ENCODE assay signal across 14 cellular contexts in the genomic region with DNA sequence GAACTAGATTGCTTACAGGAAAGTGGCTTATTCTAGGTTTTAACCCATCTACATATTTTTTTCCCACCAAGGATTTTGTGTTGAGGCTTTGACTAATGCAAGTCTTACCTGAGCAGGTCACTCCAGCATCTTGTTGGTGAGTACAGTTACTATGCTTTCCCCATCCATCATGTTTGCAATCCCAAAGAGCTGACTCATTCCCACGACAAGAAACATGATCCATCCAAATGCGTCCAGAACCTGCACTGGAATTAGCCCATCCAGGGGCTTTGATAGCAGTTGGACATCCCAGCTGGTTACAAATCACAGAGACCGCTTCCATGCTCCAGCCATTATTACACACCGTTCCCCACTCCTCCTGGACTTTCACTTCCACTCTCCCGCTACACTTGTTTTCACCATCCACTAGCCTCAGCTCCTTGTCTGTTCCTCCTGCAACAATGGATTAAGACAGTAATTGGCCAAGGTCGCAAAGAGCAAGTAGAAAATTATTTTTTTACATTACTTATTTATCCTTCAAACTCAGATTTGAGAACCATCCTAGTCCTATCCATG. TPM values are rescaled to one million over a fixed set of nuclear protein-coding genes. Genes with fewer than 3 reads are reported as not detected.
DNase-seq lines count a peak whose midpoint lies in the region; TF ChIP-seq lines count a peak whose summit lies in the region.
"Had no signal": no experiment of that assay in that cellular context is flagged by ENCODE, and none has a peak within 500 bp of the region (broad histone marks: within the 10 kb centered on the region; RNA-seq: fewer than 3 reads in every experiment).

No MANE protein-coding gene starts in this region.

- H3K4me3 ChIP-seq in foreskin fibroblast (ENCODE audit: low read depth in 1 of 2, low read length in 2 of 2): no peak overlapping the region
- H3K4me3 ChIP-seq in skeletal muscle cell (ENCODE audit: low read depth, low read length): no peak overlapping the region
- H3K4me3 ChIP-seq: pancreas, uterus had no signal

- no peak for TF ChIP-seq CTCF in foreskin fibroblast (IDR thresholded peaks at IDR 0.05; ENCODE audit: low read depth, low read length)

- DNase-seq in H4 (ENCODE audit: low spot score) (peak; percentile 34), amniotic epithelial cell (ENCODE audit: low read depth) (peak; percentile 12), foreskin fibroblast (peak; percentile 36 to 54), skeletal muscle cell (ENCODE audit: low read depth) (peak; percentile 41), GDM1 (lab: John Stamatoyannopoulos, UW) (no peak), ureter (ENCODE audit: low spot score) (no peak), NOMO-1 (lab: John Stamatoyannopoulos, UW; ENCODE audit: unreplicated experiment in 2 of 2) (no peak), cerebellar nuclear complex (lab: John Stamatoyannopoulos, UW) (no peak)
- DNase-seq: activated gamma-delta T cell; NCI-H2081 treated with DMSO at 0.1 percent for 48 hours; pancreas; stimulated activated CD8-positive, alpha-beta memory T cell treated with anti-CD3 and anti-CD28 coated beads, Interleukin-4, amount 100 ng/mL, for 48 hours; uterus had no signal

RNA-seq across cellular contexts. Expression of gene CD163, which starts 2.5 kb away (rescaled TPM):
- not detected in 2 replicates for total RNA-seq in H4 (2014; rRNA removed; shearing (Covaris generic))
- 74.3 TPM for total RNA-seq in ureter
- total RNA-seq: activated CD8-positive, alpha-beta memory T cell treated with anti-CD3 and anti-CD28 coated beads for 36 hours had no signal

RNA-seq across cellular contexts. Expression of gene CD163L1, which starts 57.2 kb away (rescaled TPM):
- 27.5 and 47.1 TPM in 2 replicates for total RNA-seq in H4 (2014; rRNA removed; shearing (Covaris generic))
- 1.1 TPM for total RNA-seq in ureter
- total RNA-seq: activated CD8-positive, alpha-beta memory T cell treated with anti-CD3 and anti-CD28 coated beads for 36 hours had no signal

Comparison
In these comparisons a context has a peak if more than half of its experiments do, and no peak if none do; other contexts are left out.
1. DNase-seq: peak in H4 (single experiment), amniotic epithelial cell (single experiment), foreskin fibroblast (2 of 2) and skeletal muscle cell (single experiment); none in GDM1 (single experiment), ureter (single experiment), NOMO-1 (0 of 2) and cerebellar nuclear complex (0 of 2).
2. RNA of gene CD163, which starts 2.5 kb away (total RNA-seq): 74.3 TPM in ureter (single experiment); not detected in H4; every median in the first group is over 10 times any median in the second.
3. RNA of gene CD163L1, which starts 57.2 kb away (total RNA-seq): 27.5 to 47.1 TPM in H4; 1.1 TPM in ureter (single experiment); every median in the first group is over 10 times any median in the second.